Comparison of ENCODE assay signal across 11 cellular contexts in the genomic region with DNA sequence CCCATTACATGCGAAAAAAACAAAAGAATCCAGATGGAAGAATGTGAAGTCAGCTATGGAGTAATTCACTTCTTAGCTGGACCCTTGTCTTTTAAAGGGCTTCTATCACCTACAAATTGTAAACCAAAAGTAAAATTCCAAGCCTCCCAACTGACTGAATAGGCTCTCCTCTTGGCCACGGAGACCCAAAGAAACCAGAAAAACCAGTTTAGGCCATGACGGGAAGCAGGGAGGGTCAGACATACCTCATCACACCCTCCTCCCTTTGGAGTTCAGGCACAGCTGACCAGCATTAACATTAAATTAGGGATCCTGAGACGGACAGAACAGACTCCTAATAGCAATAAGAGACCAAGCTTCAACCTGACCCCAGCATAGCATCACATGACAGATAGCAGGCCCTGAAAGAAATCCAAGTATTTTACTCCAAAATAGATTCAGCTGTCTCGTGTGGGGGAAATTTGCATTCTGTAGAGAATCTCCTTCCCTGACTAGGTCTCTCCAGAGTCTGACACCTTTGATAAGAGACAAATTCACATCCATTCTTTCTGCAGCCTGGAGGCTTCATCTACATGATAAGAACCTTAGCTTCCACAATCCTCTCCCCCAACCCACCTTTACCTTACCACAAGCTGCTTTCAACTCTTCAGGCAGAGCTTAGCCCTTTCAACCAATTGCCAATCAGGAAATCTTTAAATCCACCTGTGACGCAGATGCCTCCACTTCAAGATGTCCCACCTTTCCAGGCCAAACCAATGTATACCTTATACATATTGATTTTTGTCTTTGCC.
A peak's percentile ranks its signal among the peaks of the same experiment; 100 is the strongest.
DNase-seq lines count a peak whose midpoint lies in the region; ATAC-seq and TF ChIP-seq lines count a peak whose summit lies in the region.
"Had no signal": no experiment of that assay in that cellular context is flagged by ENCODE, and none has a peak within 500 bp of the region (broad histone marks: within the 10 kb centered on the region; RNA-seq: fewer than 3 reads in every experiment).

No MANE protein-coding gene starts in this region.

- no peaks in the 10 kb centered on the region for H3K79me2 ChIP-seq in GM23338 (replicated peaks; ENCODE audit: insufficient read depth)
- peaks cover 5% of the 10 kb centered on the region for H3K79me2 ChIP-seq in trophoblast cell (ENCODE audit: control insufficient read depth, insufficient read depth, low read length, poor library complexity)

- H2AFZ ChIP-seq in GM23338 (no peak overlapping the region), trophoblast cell (ENCODE audit: insufficient read depth, low read length, poor library complexity) (no peak overlapping the region)

- H4K12ac ChIP-seq in trophoblast cell (ENCODE audit: low read depth, low read length), result no peak overlapping the region

- TF ChIP-seq CTCF in GM23338 (conservative IDR thresholded peaks at IDR 0.05; ENCODE audit: low read depth in 2 of 2) (no peak), esophagus squamous epithelium (IDR thresholded peaks at IDR 0.05) (no peak), CD14-positive monocyte (IDR thresholded peaks at IDR 0.05) (no peak)

- no peak overlapping the region for H3K23ac ChIP-seq in trophoblast cell (ENCODE audit: low read length)

- H3K9me3 Mint-ChIP-seq in GM23338 (peaks cover 6% of the 10 kb centered on the region; the same call in 2 of the 3 replicates), CD14-positive monocyte (peaks cover 0 to 10% (median 5%) of the 10 kb centered on the region in 7 donors)
- no peaks in the 10 kb centered on the region for H3K9me3 Mint-ChIP-seq in T-helper 2 cell treated with Interferon-gamma antibody and Interleukin-4, amounts not matched to agents 5 μg/mL and 100 μg/mL, for 36 hours
- H3K9me3 Mint-ChIP-seq: CD4-positive, CD25-positive, alpha-beta regulatory T cell had no signal

- no peak overlapping the region for H3K18ac ChIP-seq in trophoblast cell (ENCODE audit: low read length)

- peak overlapping the region; percentile 91 for H3K27ac ChIP-seq in GM23338 (ENCODE audit: low read depth)
- H3K27ac ChIP-seq in esophagus squamous epithelium, result peak overlapping the region in 3 of 4 donors; percentile 52 to 74 (median 61)
- peak overlapping the region; percentile 98 for H3K27ac ChIP-seq in trophoblast cell (ENCODE audit: low read depth, low read length)

- H3K4me1 Mint-ChIP-seq in GM23338 (peaks cover 72% of the 10 kb centered on the region), CD14-positive monocyte (no peaks in the 10 kb centered on the region)
- peaks cover 6% of the 10 kb centered on the region for H3K4me1 Mint-ChIP-seq in T-helper 2 cell treated with Interferon-gamma antibody and Interleukin-4, amounts not matched to agents 5 μg/mL and 100 μg/mL, for 36 hours (ENCODE audit: low read depth)

- H4K20me1 ChIP-seq in GM23338 (replicated peaks; ENCODE audit: insufficient read depth), result no peaks in the 10 kb centered on the region

- H3K27me3 Mint-ChIP-seq in GM23338 (ENCODE audit: insufficient read depth, low read depth, poor library complexity), result peaks cover 7% of the 10 kb centered on the region
- peaks cover 0 to 2% (median 0%) of the 10 kb centered on the region in 3 donors for H3K27me3 Mint-ChIP-seq in CD14-positive monocyte (ENCODE audit: low read depth in 3 of 3)
- H3K27me3 Mint-ChIP-seq in T-helper 2 cell treated with Interferon-gamma antibody and Interleukin-4, amounts not matched to agents 5 μg/mL and 100 μg/mL, for 36 hours (ENCODE audit: low read depth), result peaks cover 2% of the 10 kb centered on the region

- H3K4me3 Mint-ChIP-seq in GM23338 (peak overlapping the region; percentile 56), CD14-positive monocyte (no peak overlapping the region)
- no peak overlapping the region for H3K4me3 Mint-ChIP-seq in T-helper 2 cell treated with Interferon-gamma antibody and Interleukin-4, amounts not matched to agents 5 μg/mL and 100 μg/mL, for 36 hours
- H3K4me3 Mint-ChIP-seq: CD4-positive, CD25-positive, alpha-beta regulatory T cell had no signal

- DNase-seq in GM23338 (ENCODE audit: low spot score) (peak; percentile 97), NCI-H510A treated with DMSO at 0.1 percent for 48 hours (lab: John Stamatoyannopoulos, UW) (peak; percentile 68), esophagus squamous epithelium (lab: John Stamatoyannopoulos, UW) (no peak), trophoblast cell (peak; percentile 93 to 98), CD14-positive monocyte (ENCODE audit: low spot score) (no peak), anterior cingulate cortex (lab: John Stamatoyannopoulos, UW) (no peak)
- no peak for DNase-seq in T-helper 2 cell treated with Interferon-gamma antibody and Interleukin-4, amounts not matched to agents 5 μg/mL and 100 μg/mL, for 36 hours (ENCODE audit: low spot score)
- DNase-seq in activated effector memory CD4-positive, alpha-beta T cell treated with Interleukin-2 at 50 U/mL for 16 hours, result no peak
- DNase-seq: activated CD4-positive, alpha-beta T cell treated with anti-CD3 and anti-CD28 coated beads, Interleukin-2, amount 50 U/mL, for 48 hours; NCI-H446 treated with DMSO at 0.1 percent for 48 hours had no signal

- H3F3A ChIP-seq in GM23338 (replicated peaks; ENCODE audit: low read depth), result peaks cover 8% of the 10 kb centered on the region

- H3K4me3 ChIP-seq in GM23338 (peak overlapping the region; percentile 22), esophagus squamous epithelium (no peak overlapping the region), trophoblast cell (ENCODE audit: low read depth, low read length) (no peak overlapping the region)

- H4K91ac ChIP-seq in trophoblast cell (ENCODE audit: low read depth, low read length), result peak overlapping the region; percentile 47

- H4K8ac ChIP-seq in trophoblast cell (ENCODE audit: low read depth, low read length), result peak overlapping the region; percentile 39

- no peaks in the 10 kb centered on the region for H3K9me3 ChIP-seq in esophagus squamous epithelium
- H3K9me3 ChIP-seq in trophoblast cell (ENCODE audit: insufficient read depth, low read depth, low read length), result no peaks in the 10 kb centered on the region

- H3K14ac ChIP-seq in trophoblast cell (ENCODE audit: low read length), result no peak overlapping the region

- H3K36me3 Mint-ChIP-seq in GM23338 (ENCODE audit: low read depth) (peaks cover 8% of the 10 kb centered on the region), CD14-positive monocyte (no peaks in the 10 kb centered on the region)
- H3K36me3 Mint-ChIP-seq in T-helper 2 cell treated with Interferon-gamma antibody and Interleukin-4, amounts not matched to agents 5 μg/mL and 100 μg/mL, for 36 hours (ENCODE audit: low read depth), result no peaks in the 10 kb centered on the region
- H3K36me3 Mint-ChIP-seq: CD4-positive, CD25-positive, alpha-beta regulatory T cell had no signal

- H3K9me2 ChIP-seq in GM23338 (ENCODE audit: insufficient read depth), result peaks cover 5% of the 10 kb centered on the region; the same call in 1 of the 2 replicates

- no peak for TF ChIP-seq POLR2A in esophagus squamous epithelium (IDR thresholded peaks at IDR 0.05)

- H3K27ac Mint-ChIP-seq in GM23338 (peak overlapping the region; percentile 97), CD14-positive monocyte (no peak overlapping the region)
- H3K27ac Mint-ChIP-seq in T-helper 2 cell treated with Interferon-gamma antibody and Interleukin-4, amounts not matched to agents 5 μg/mL and 100 μg/mL, for 36 hours, result no peak overlapping the region

- H3K79me1 ChIP-seq in trophoblast cell (ENCODE audit: low read length), result peaks cover 42% of the 10 kb centered on the region

- peaks cover 40% of the 10 kb centered on the region for H3K4me1 ChIP-seq in GM23338 (ENCODE audit: insufficient read depth)
- peaks cover 3 to 35% (median 8%) of the 10 kb centered on the region in 3 donors for H3K4me1 ChIP-seq in esophagus squamous epithelium
- H3K4me1 ChIP-seq in trophoblast cell (ENCODE audit: control insufficient read depth in 1 of 2, insufficient read depth in 2 of 2, low read length in 2 of 2), result peaks cover 19 to 39% of the 10 kb centered on the region in 2 experiments

- H3K9ac ChIP-seq in trophoblast cell (ENCODE audit: low read length), result no peak overlapping the region

- ATAC-seq in GM23338, result peak; percentile 84

- H3K4me2 ChIP-seq in GM23338, result peak overlapping the region; percentile 41
- H3K4me2 ChIP-seq in trophoblast cell (ENCODE audit: low read length), result peak overlapping the region; percentile 48

- peak overlapping the region; percentile 53 for H2BK12ac ChIP-seq in trophoblast cell (ENCODE audit: low read length)

- peak overlapping the region; percentile 58 for H2BK120ac ChIP-seq in trophoblast cell (ENCODE audit: insufficient read depth, low read length, poor library complexity)

- no peaks in the 10 kb centered on the region for H3K27me3 ChIP-seq in GM23338 (ENCODE audit: insufficient read depth)
- peaks cover 0 to under 1% (median 0%) of the 10 kb centered on the region in 4 donors for H3K27me3 ChIP-seq in esophagus squamous epithelium
- H3K27me3 ChIP-seq in trophoblast cell (ENCODE audit: insufficient read depth, low read length), result no peaks in the 10 kb centered on the region

- intact Hi-C loops in esophagus squamous epithelium (cut with DNase I) (no loop called here), CD14-positive monocyte (cut with micrococcal nuclease) (no loop called here)

- no peak overlapping the region for H3K4ac ChIP-seq in trophoblast cell (ENCODE audit: low read depth, low read length)

- peak overlapping the region; percentile 83 for H2BK5ac ChIP-seq in trophoblast cell (ENCODE audit: low read depth, low read length, poor library complexity)

- WGBS in esophagus squamous epithelium, 2 donors, result 44 to 64% methylated on average over 6 of the region's 6 CpGs
- no CpG with 5 or more reads among the region's 6 CpGs for WGBS in trophoblast cell (ENCODE audit: extremely low coverage, insufficient coverage, insufficient read length)

- H2AK5ac ChIP-seq in trophoblast cell (ENCODE audit: low read length), result no peak overlapping the region

- H3K36me3 ChIP-seq in GM23338 (ENCODE audit: insufficient read depth) (0 out of 2 replicates have a peak, but pooled peaks cover 3% of the 10 kb centered on the region), esophagus squamous epithelium (no peaks in the 10 kb centered on the region), trophoblast cell (ENCODE audit: control insufficient read depth in 1 of 2, insufficient read depth in 2 of 2, low read length in 2 of 2) (no peaks in the 10 kb centered on the region)

TF ChIP-seq in GM23338, 12 proteins besides CTCF, POLR2A, EP300 and RAD21 (continues in another document):
- TF ChIP-seq NANOG (IDR thresholded peaks at IDR 0.05; ENCODE audit: borderline replicate concordance), result peak; percentile 22; the same call in 1 of the 2 replicates
- TF ChIP-seq ZNF331 (CRISPR knock-in tag; IDR thresholded peaks at IDR 0.05; ENCODE audit: low read depth), result no peak
- TF ChIP-seq EZH2phosphoT487 (IDR thresholded peaks at IDR 0.05; ENCODE audit: unreplicated experiment), result no peak

Comparison
In these comparisons a context has a peak if more than half of its experiments do, and no peak if none do; other contexts are left out.
1. DNase-seq: peak in GM23338 (single experiment), NCI-H510A treated with DMSO at 0.1 percent for 48 hours (single experiment) and trophoblast cell (2 of 2); none in esophagus squamous epithelium (single experiment), CD14-positive monocyte (single experiment), anterior cingulate cortex (0 of 58), T-helper 2 cell treated with Interferon-gamma antibody and Interleukin-4, amounts not matched to agents 5 μg/mL and 100 μg/mL, for 36 hours (single experiment) and activated effector memory CD4-positive, alpha-beta T cell treated with Interleukin-2 at 50 U/mL for 16 hours (single experiment).
2. Peak in every context shown above with its lines, with median percentiles within 50 percentile points of each other: H3K27ac ChIP-seq.